16 cellular contexts compared by ENCODE assay signal in genomic region chr14:71094722-71095121, GRCh38.
"Had no signal": no experiment of that assay in that cellular context is flagged by ENCODE, and none has a peak within 500 bp of the region (broad histone marks: within the 10 kb centered on the region; RNA-seq: fewer than 3 reads in every experiment).

No MANE protein-coding gene starts in this region.

- DNase-seq: activated CD4-positive, alpha-beta T cell treated with anti-CD3 and anti-CD28 coated beads for 1 hour; activated CD4-positive, alpha-beta T cell treated with anti-CD3 and anti-CD28 coated beads, Interleukin-2, amount 50 U/mL, for 4 hours; activated naive CD4-positive, alpha-beta T cell treated with Interleukin-2 at 50 U/mL for 16 hours; activated T-cell treated with anti-CD3 and anti-CD28 coated beads for 4 hours; foreskin melanocyte; head of caudate nucleus; immature natural killer cell; left cardiac atrium; lower lobe of right lung; psoas muscle; right lobe of liver; upper lobe of right lung had no signal

- ATAC-seq: left cardiac atrium, lower lobe of right lung, right lobe of liver, upper lobe of right lung had no signal

- H3K4me1 ChIP-seq: lower lobe of right lung, psoas muscle, right lobe of liver, upper lobe of right lung had no signal

- H3K27me3 ChIP-seq: ascending aorta, right lobe of liver, upper lobe of right lung had no signal

- H3K9me3 ChIP-seq: ascending aorta, lower lobe of right lung, psoas muscle, right lobe of liver, upper lobe of right lung had no signal

- H3K36me3 ChIP-seq: thoracic aorta had no signal

- H3K4me3 ChIP-seq: ascending aorta, lower lobe of right lung, psoas muscle, right lobe of liver, thoracic aorta, upper lobe of right lung had no signal

- H3K27ac ChIP-seq: ascending aorta, epithelial cell of prostate, lower lobe of right lung, psoas muscle, right lobe of liver, thoracic aorta, upper lobe of right lung, VCaP had no signal
